ENCODE assay signal across 23 cellular contexts in genomic region chr6:152122434-152122833, GRCh38.
"Had no signal": no experiment of that assay in that cellular context is flagged by ENCODE, and none has a peak within 500 bp of the region (broad histone marks: within the 10 kb centered on the region; RNA-seq: fewer than 3 reads in every experiment).

No MANE protein-coding gene starts in this region.

- H3K27me3 ChIP-seq: dorsolateral prefrontal cortex, gastroesophageal sphincter, heart right ventricle, neural progenitor cell, suprapubic skin, transverse colon had no signal

- H3K4me3 ChIP-seq: dorsolateral prefrontal cortex, gastroesophageal sphincter, heart right ventricle, mucosa of descending colon, neural progenitor cell, psoas muscle, suprapubic skin, transverse colon had no signal

- ATAC-seq: esophagus mucosa; mucosa of descending colon; stimulated activated naive B cell treated with anti-CD40 and anti-IgM and Interleukin-4, amounts not matched to agents 10 μg/mL and 1 μg/mL and 100 μg/mL, for 72 hours had no signal

- DNase-seq: central memory CD4-positive, alpha-beta T cell; effector CD4-positive, alpha-beta T cell; endodermal cell; foreskin fibroblast; glutamatergic neuron; heart right ventricle; hippocampal formation; kidney glomerular epithelial cell; mesenchymal stem cell; mucosa of descending colon; naive B cell; small intestine; stimulated activated CD4-positive, alpha-beta T cell treated with anti-CD3 and anti-CD28 coated beads, Interleukin-15, amount 100 ng/mL, for 24 hours; stimulated activated CD4-positive, alpha-beta T cell treated with anti-CD3 and anti-CD28 coated beads, Interleukin-2, amount 100 ng/mL, for 48 hours; stimulated activated naive B cell treated with anti-CD40 and anti-IgM and Interleukin-4, amounts not matched to agents 10 μg/mL and 1 μg/mL and 100 μg/mL, for 72 hours; transverse colon had no signal

- H3K27ac ChIP-seq: dorsolateral prefrontal cortex, epithelial cell of prostate, gastroesophageal sphincter, neural progenitor cell, psoas muscle, suprapubic skin, transverse colon had no signal

- H2AFZ ChIP-seq: neural progenitor cell had no signal

- H3K4me1 ChIP-seq: neural progenitor cell, transverse colon had no signal

- H3K36me3 ChIP-seq: neural progenitor cell had no signal

- H3K9ac ChIP-seq: neural progenitor cell had no signal

- H3K9me3 ChIP-seq: gastroesophageal sphincter, mucosa of descending colon, psoas muscle, suprapubic skin, transverse colon had no signal

- H3K4me2 ChIP-seq: neural progenitor cell had no signal
